ENCODE assay signal across 16 cellular contexts in genomic region chr6:52262620-52263344, GRCh38. TPM values are rescaled to one million over a fixed set of nuclear protein-coding genes. Genes with fewer than 3 reads are reported as not detected.
A peak's percentile ranks its signal among the peaks of the same experiment; 100 is the strongest.
DNase-seq lines count a peak whose midpoint lies in the region; ATAC-seq and TF ChIP-seq lines count a peak whose summit lies in the region.
"Had no signal": no experiment of that assay in that cellular context is flagged by ENCODE, and none has a peak within 500 bp of the region (broad histone marks: within the 10 kb centered on the region; RNA-seq: fewer than 3 reads in every experiment).

No MANE protein-coding gene starts in this region.

- H3K27ac ChIP-seq in CD4-positive, alpha-beta T cell (ENCODE audit: low read depth, low read length), result no peak overlapping the region
- H3K27ac ChIP-seq in SK-N-MC (peak overlapping the region; percentile 47), RWPE1 (no peak overlapping the region)
- no peak overlapping the region for H3K27ac ChIP-seq in naive thymus-derived CD4-positive, alpha-beta T cell (ENCODE audit: low read depth, low read length)
- H3K27ac ChIP-seq: HL-60, PC-9 had no signal

- H3K9ac ChIP-seq in SK-N-MC (ENCODE audit: insufficient read length), result peak overlapping the region; percentile 8

- POLR2A ChIA-PET in CD4-positive, alpha-beta T cell (lab: Charles Lee), result interaction anchor here (0.7 to 1.2 kb wide), 2 partner anchors 13 to 100 kb away, joined by 3 to 4 read pairs; no protein-coding TSS in a partner anchor
- POLR2A ChIA-PET in naive thymus-derived CD4-positive, alpha-beta T cell (lab: Charles Lee), result no interaction called here
- POLR2A ChIA-PET in RWPE1 (lab: Yijun Ruan, JAX; ENCODE audit: low non-redundant PET), result no interaction called here

- intact Hi-C loops in CD4-positive, alpha-beta T cell (cut with DNase I, micrococcal nuclease), result loop anchor here (1.0 to 5.0 kb wide), 6 partner anchors 97 to 405 kb away; no protein-coding TSS in a partner anchor
- intact Hi-C loops in naive thymus-derived CD4-positive, alpha-beta T cell (cut with micrococcal nuclease), result loop anchor here (1.0 to 10.0 kb wide), 8 partner anchors 22 to 408 kb away; partner anchors contain the start of gene MCM3 (in 1 of the 2)

- H3K9me3 Mint-ChIP-seq in activated T-cell treated with anti-CD3 and anti-CD28 coated beads, Interleukin-2, amount 50 U/mL, for 72 hours, result no peaks in the 10 kb centered on the region
- no peaks in the 10 kb centered on the region for H3K9me3 Mint-ChIP-seq in CD4-positive, alpha-beta T cell
- no peaks in the 10 kb centered on the region for H3K9me3 Mint-ChIP-seq in naive thymus-derived CD4-positive, alpha-beta T cell
- H3K9me3 Mint-ChIP-seq: CD4-positive, alpha-beta memory T cell had no signal

- peaks cover 6 to 28% of the 10 kb centered on the region in 2 donors for H3K36me3 Mint-ChIP-seq in activated T-cell treated with anti-CD3 and anti-CD28 coated beads, Interleukin-2, amount 50 U/mL, for 72 hours (ENCODE audit: insufficient read depth in 2 of 2)
- H3K36me3 Mint-ChIP-seq in CD4-positive, alpha-beta T cell (ENCODE audit: low read depth), result peaks cover 63% of the 10 kb centered on the region
- H3K36me3 Mint-ChIP-seq in naive thymus-derived CD4-positive, alpha-beta T cell, result peaks cover 5 to 32% (median 18%) of the 10 kb centered on the region in 5 donors

- ATAC-seq in activated T-cell treated with anti-CD3 and anti-CD28 coated beads, Interleukin-2, amount 50 U/mL, for 72 hours (replicated peaks in 1 of 2), result no peak
- no peak for ATAC-seq in CD4-positive, alpha-beta T cell (ENCODE audit: poor library complexity)
- ATAC-seq in naive thymus-derived CD4-positive, alpha-beta T cell, result peak; percentile 29
- ATAC-seq in HG03378 (IDR thresholded peaks at IDR 0.05; ENCODE audit: unreplicated experiment), result no peak

- no peak overlapping the region for H3K4me3 Mint-ChIP-seq in activated T-cell treated with anti-CD3 and anti-CD28 coated beads, Interleukin-2, amount 50 U/mL, for 72 hours
- H3K4me3 Mint-ChIP-seq in CD4-positive, alpha-beta T cell, result peak overlapping the region; percentile 14
- H3K4me3 Mint-ChIP-seq in naive thymus-derived CD4-positive, alpha-beta T cell, result peak overlapping the region in 9 of 10 donors; percentile 21 to 82 (median 71)

- peaks cover 75% of the 10 kb centered on the region for H3K36me3 ChIP-seq in SK-N-MC (ENCODE audit: insufficient read depth, low read length)
- peaks cover 5 to 48% (median 6%) of the 10 kb centered on the region in 3 experiments for H3K36me3 ChIP-seq in naive thymus-derived CD4-positive, alpha-beta T cell (ENCODE audit: control insufficient read depth in 2 of 3, insufficient read depth in 3 of 3, low read length in 3 of 3)

- H3K4me1 Mint-ChIP-seq in activated T-cell treated with anti-CD3 and anti-CD28 coated beads, Interleukin-2, amount 50 U/mL, for 72 hours (ENCODE audit: low read depth), result peaks cover 7% of the 10 kb centered on the region
- peaks cover 15% of the 10 kb centered on the region for H3K4me1 Mint-ChIP-seq in CD4-positive, alpha-beta T cell (ENCODE audit: low read depth)
- peaks cover 3 to 19% (median 13%) of the 10 kb centered on the region in 7 donors for H3K4me1 Mint-ChIP-seq in naive thymus-derived CD4-positive, alpha-beta T cell

- H3K27me3 Mint-ChIP-seq in activated T-cell treated with anti-CD3 and anti-CD28 coated beads, Interleukin-2, amount 50 U/mL, for 72 hours (ENCODE audit: low read depth), result no peaks in the 10 kb centered on the region
- no peaks in the 10 kb centered on the region for H3K27me3 Mint-ChIP-seq in CD4-positive, alpha-beta T cell
- H3K27me3 Mint-ChIP-seq in naive thymus-derived CD4-positive, alpha-beta T cell, result no peaks in the 10 kb centered on the region
- H3K27me3 Mint-ChIP-seq: CD4-positive, alpha-beta memory T cell had no signal

- DNase-seq in activated T-cell treated with anti-CD3 and anti-CD28 coated beads, Interleukin-2, amount 50 U/mL, for 72 hours, result no peak
- DNase-seq in activated T-cell treated with anti-CD3 and anti-CD28 coated beads for 4 hours (no peak), SK-N-MC (ENCODE audit: low read depth, low spot score) (no peak), RWPE1 (ENCODE audit: low spot score) (no peak)
- DNase-seq in CD4-positive, alpha-beta T cell, result no peak
- DNase-seq in naive thymus-derived CD4-positive, alpha-beta T cell, result peak in 7 of 9 donors; percentile 19 to 43 (median 31)
- DNase-seq: NCI-H2171 had no signal

- no peak overlapping the region for H3K4me3 ChIP-seq in SK-N-MC
- no peak overlapping the region for H3K4me3 ChIP-seq in naive thymus-derived CD4-positive, alpha-beta T cell (ENCODE audit: low read length)
- H3K4me3 ChIP-seq: GM12878, PC-9 had no signal

- CTCF ChIA-PET in CD4-positive, alpha-beta T cell (lab: Charles Lee), result interaction anchor here (0.5 to 1.5 kb wide), 8 partner anchors 15 to 743 kb away, joined by 3 to 5 read pairs (median 4); no protein-coding TSS in a partner anchor
- CTCF ChIA-PET in naive thymus-derived CD4-positive, alpha-beta T cell (lab: Charles Lee), result interaction anchor here (0.9 to 5.0 kb wide), 9 partner anchors 10 to 199 kb away, joined by 3 to 31 read pairs (median 5); no protein-coding TSS in a partner anchor
- CTCF ChIA-PET in RWPE1 (lab: Yijun Ruan, JAX), result interaction anchor here (0.6 to 1.9 kb wide), 7 partner anchors 11 to 241 kb away, joined by 3 to 7 read pairs (median 3); no protein-coding TSS in a partner anchor

- H3K27me3 ChIP-seq in CD4-positive, alpha-beta T cell (ENCODE audit: control insufficient read depth, insufficient read depth, low read length), result no peaks in the 10 kb centered on the region
- no peaks in the 10 kb centered on the region for H3K27me3 ChIP-seq in naive thymus-derived CD4-positive, alpha-beta T cell (ENCODE audit: control insufficient read depth in 2 of 2, insufficient read depth in 2 of 2, low read length in 2 of 2)
- H3K27me3 ChIP-seq: BE2C had no signal

- H3K4me1 ChIP-seq in naive thymus-derived CD4-positive, alpha-beta T cell (ENCODE audit: control insufficient read depth in 2 of 2, insufficient read depth in 2 of 2, low read length in 2 of 2), result peaks cover 0 to 3% of the 10 kb centered on the region in 2 donors
- H3K4me1 ChIP-seq: BE2C had no signal

- H3K9me3 ChIP-seq in CD4-positive, alpha-beta T cell (ENCODE audit: control insufficient read depth, low read length), result no peaks in the 10 kb centered on the region
- no peaks in the 10 kb centered on the region for H3K9me3 ChIP-seq in SK-N-MC (ENCODE audit: low read depth, low read length)
- no peaks in the 10 kb centered on the region for H3K9me3 ChIP-seq in naive thymus-derived CD4-positive, alpha-beta T cell (ENCODE audit: control insufficient read depth in 2 of 3, low read length in 3 of 3)
- H3K9me3 ChIP-seq: BE2C had no signal

- peak overlapping the region; percentile 81 for H3K27ac Mint-ChIP-seq in activated T-cell treated with anti-CD3 and anti-CD28 coated beads, Interleukin-2, amount 50 U/mL, for 72 hours
- peak overlapping the region; percentile 62 for H3K27ac Mint-ChIP-seq in CD4-positive, alpha-beta T cell
- H3K27ac Mint-ChIP-seq in naive thymus-derived CD4-positive, alpha-beta T cell, result peak overlapping the region in 8 of 9 donors; percentile 43 to 89 (median 77)

- TF ChIP-seq CTCF in CD4-positive, alpha-beta T cell (IDR thresholded peaks at IDR 0.05), result no peak
- TF ChIP-seq CTCF in RWPE1 (conservative IDR thresholded peaks at IDR 0.05; ENCODE audit: low read depth), result no peak

RNA-seq across cellular contexts. Expression of gene IL17F, which starts 18.5 kb away (rescaled TPM):
- 10 to 100 TPM in 1 of 2 donors, under 1 TPM in 1; 0.50 to 12.3 TPM for total RNA-seq in activated T-cell treated with anti-CD3 and anti-CD28 coated beads, Interleukin-2, amount 50 U/mL, for 72 hours
- not detected for total RNA-seq in CD4-positive, alpha-beta T cell
- total RNA-seq in naive thymus-derived CD4-positive, alpha-beta T cell, result under 1 TPM in 1 of 5 experiments, not detected in 4; 0.48 TPM
- not detected for polyA plus RNA-seq in naive thymus-derived CD4-positive, alpha-beta T cell
- total RNA-seq: A172; Calu3; CD4-positive, alpha-beta memory T cell; GM12878; HT1080; PC-9 had no signal
- polyA plus RNA-seq: CD4-positive, alpha-beta memory T cell had no signal

RNA-seq across cellular contexts. Expression of gene MCM3, which starts 21.8 kb away (rescaled TPM):
- total RNA-seq in activated T-cell treated with anti-CD3 and anti-CD28 coated beads, Interleukin-2, amount 50 U/mL, for 72 hours, result 100 to 1,000 TPM; 184 to 238 TPM
- total RNA-seq in CD4-positive, alpha-beta T cell, result 10 to 100 TPM in 1 of 2 experiments, 1 to 10 TPM in 1; 9.3 to 10.1 TPM
- 100 to 1,000 TPM in 1 of 5 experiments, 10 to 100 TPM in 4; 20.3 to 157 (median 45.2) TPM for total RNA-seq in naive thymus-derived CD4-positive, alpha-beta T cell
- polyA plus RNA-seq in naive thymus-derived CD4-positive, alpha-beta T cell, result 10 to 100 TPM; 51.6 to 70.5 TPM

Comparison
In these comparisons a context has a peak if more than half of its experiments do, and no peak if none do; other contexts are left out.
1. DNase-seq: peak in naive thymus-derived CD4-positive, alpha-beta T cell (7 of 9); none in activated T-cell treated with anti-CD3 and anti-CD28 coated beads, Interleukin-2, amount 50 U/mL, for 72 hours (0 of 2), activated T-cell treated with anti-CD3 and anti-CD28 coated beads for 4 hours (single experiment), CD4-positive, alpha-beta T cell (0 of 10), SK-N-MC (single experiment) and RWPE1 (single experiment).
2. H3K4me3 Mint-ChIP-seq: peak in CD4-positive, alpha-beta T cell (single experiment) and naive thymus-derived CD4-positive, alpha-beta T cell (9 of 10); none in activated T-cell treated with anti-CD3 and anti-CD28 coated beads, Interleukin-2, amount 50 U/mL, for 72 hours (0 of 2).
3. Peak in every context shown above with its lines, with median percentiles within 50 percentile points of each other: H3K27ac Mint-ChIP-seq.